Comparison of ENCODE assay signal across 21 cellular contexts in the genomic region with DNA sequence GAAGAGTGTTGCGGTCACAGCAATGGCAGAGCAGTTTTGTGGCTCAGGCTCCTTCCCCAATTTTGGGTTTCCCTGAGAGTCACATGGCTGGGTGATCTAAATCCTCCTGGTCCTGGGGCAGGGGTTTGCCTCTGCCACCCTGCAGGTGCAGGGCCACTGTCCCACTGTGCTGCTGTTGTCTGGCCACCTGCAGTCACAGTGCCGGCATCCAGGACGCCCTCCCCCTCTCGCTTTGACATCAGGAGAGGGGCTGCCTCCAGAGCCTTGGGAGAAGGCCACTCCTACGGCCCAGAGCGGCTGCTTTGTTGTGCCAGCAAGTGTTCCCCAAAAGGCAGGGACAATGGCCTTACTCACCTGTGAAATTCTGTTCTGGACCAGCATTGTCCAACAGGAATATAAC.
"Had no signal": no experiment of that assay in that cellular context is flagged by ENCODE, and none has a peak within 500 bp of the region (broad histone marks: within the 10 kb centered on the region; RNA-seq: fewer than 3 reads in every experiment).

No MANE protein-coding gene starts in this region.

- H3K36me3 ChIP-seq: gastroesophageal sphincter, ovary, right atrium auricular region, sigmoid colon, tibial nerve, upper lobe of right lung, vagina had no signal

- H3K27ac ChIP-seq: gastroesophageal sphincter, ovary, right atrium auricular region, sigmoid colon, skin epidermis, testis, tibial nerve, upper lobe of right lung, vagina had no signal

- H3K9me3 ChIP-seq: gastroesophageal sphincter, ovary, right atrium auricular region, sigmoid colon, testis, tibial nerve, upper lobe of right lung, vagina had no signal

- H3K36me3 Mint-ChIP-seq: naive thymus-derived CD8-positive, alpha-beta T cell; stimulated activated naive B cell treated with anti-CD40 and anti-IgM and Interleukin-4, amounts not matched to agents 10 μg/mL and 1 μg/mL and 100 μg/mL, for 72 hours had no signal

- H3K4me3 Mint-ChIP-seq: naive thymus-derived CD8-positive, alpha-beta T cell; stimulated activated naive B cell treated with anti-CD40 and anti-IgM and Interleukin-4, amounts not matched to agents 10 μg/mL and 1 μg/mL and 100 μg/mL, for 72 hours; stimulated activated naive CD8-positive, alpha-beta T cell treated with anti-CD3 and anti-CD28 coated beads, Interleukin-15, amount 100 ng/mL, for 72 hours had no signal

- H3K4me1 Mint-ChIP-seq: stimulated activated naive CD8-positive, alpha-beta T cell treated with anti-CD3 and anti-CD28 coated beads, Interleukin-15, amount 100 ng/mL, for 72 hours had no signal

- H3K9me3 Mint-ChIP-seq: stimulated activated naive CD8-positive, alpha-beta T cell treated with anti-CD3 and anti-CD28 coated beads, Interleukin-15, amount 100 ng/mL, for 72 hours had no signal

- H3K27ac Mint-ChIP-seq: naive thymus-derived CD8-positive, alpha-beta T cell; stimulated activated naive B cell treated with anti-CD40 and anti-IgM and Interleukin-4, amounts not matched to agents 10 μg/mL and 1 μg/mL and 100 μg/mL, for 72 hours; stimulated activated naive CD8-positive, alpha-beta T cell treated with anti-CD3 and anti-CD28 coated beads, Interleukin-15, amount 100 ng/mL, for 72 hours had no signal

- DNase-seq: effector memory CD4-positive, alpha-beta T cell; glutamatergic neuron; kidney glomerular epithelial cell; mucosa of descending colon; naive thymus-derived CD8-positive, alpha-beta T cell; nucleus accumbens; ovary; sigmoid colon; stimulated activated CD4-positive, alpha-beta T cell treated with anti-CD3 and anti-CD28 coated beads, Interleukin-2, amount 100 ng/mL, for 24 hours; stimulated activated CD4-positive, alpha-beta T cell treated with anti-CD3 and anti-CD28 coated beads, Interleukin-4, amount 100 ng/mL, for 4 hours; stimulated activated naive B cell treated with anti-CD40 and anti-IgM and Interleukin-4, amounts not matched to agents 10 μg/mL and 1 μg/mL and 100 μg/mL, for 72 hours; stimulated activated naive CD8-positive, alpha-beta T cell treated with anti-CD3 and anti-CD28 coated beads, Interleukin-15, amount 100 ng/mL, for 72 hours; testis; upper lobe of right lung had no signal

- ATAC-seq: esophagus mucosa; gastroesophageal sphincter; mucosa of descending colon; naive thymus-derived CD8-positive, alpha-beta T cell; stimulated activated naive B cell treated with anti-CD40 and anti-IgM and Interleukin-4, amounts not matched to agents 10 μg/mL and 1 μg/mL and 100 μg/mL, for 72 hours; stimulated activated naive CD8-positive, alpha-beta T cell treated with anti-CD3 and anti-CD28 coated beads, Interleukin-15, amount 100 ng/mL, for 72 hours; upper lobe of right lung had no signal

- FAIRE-seq: endometrium had no signal

- H3K27me3 ChIP-seq: gastroesophageal sphincter, ovary, right atrium auricular region, sigmoid colon, testis, tibial nerve, upper lobe of right lung, vagina had no signal

- H3K4me3 ChIP-seq: gastroesophageal sphincter, mucosa of descending colon, ovary, right atrium auricular region, sigmoid colon, skin epidermis, testis, tibial nerve, upper lobe of right lung, vagina had no signal

- H3K4me1 ChIP-seq: gastroesophageal sphincter, sigmoid colon, testis, upper lobe of right lung, vagina had no signal
